Comparison of ENCODE assay signal across 1 cellular context in the genomic region with DNA sequence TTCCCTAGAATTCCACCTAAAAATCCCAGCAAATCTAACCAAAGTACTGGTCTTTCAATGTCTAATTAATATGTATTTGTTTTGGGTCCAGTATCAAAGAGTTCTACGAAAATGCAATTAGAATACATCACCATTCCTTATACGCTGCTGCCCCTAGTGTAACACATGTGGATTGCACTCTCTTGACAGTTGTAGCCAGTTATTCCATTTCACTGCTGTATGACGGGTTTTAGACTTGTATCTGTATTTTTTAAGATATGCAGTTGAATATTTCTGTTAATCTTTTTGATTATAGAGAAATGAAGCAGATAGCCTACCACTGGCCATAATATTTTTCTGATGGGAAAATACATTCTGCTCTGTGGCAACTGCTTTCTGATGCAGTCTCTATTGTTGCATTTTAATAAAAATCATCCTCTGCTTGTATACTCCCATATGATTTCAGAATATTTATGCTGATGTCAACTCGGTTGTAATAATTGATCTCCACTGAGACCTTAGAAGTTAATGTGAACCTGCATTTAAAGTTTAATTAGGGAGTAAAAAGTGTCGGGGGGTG.
TF ChIP-seq lines count a peak whose summit lies in the region.

No MANE protein-coding gene starts in this region.

TF ChIP-seq in GM12878, 131 proteins besides CTCF, POLR2A, EP300 and RAD21:
- TF ChIP-seq SMC3 (IDR thresholded peaks at IDR 0.05; ENCODE audit: borderline replicate concordance, low read length): peak; percentile 63
- TF ChIP-seq, protein P1, sequence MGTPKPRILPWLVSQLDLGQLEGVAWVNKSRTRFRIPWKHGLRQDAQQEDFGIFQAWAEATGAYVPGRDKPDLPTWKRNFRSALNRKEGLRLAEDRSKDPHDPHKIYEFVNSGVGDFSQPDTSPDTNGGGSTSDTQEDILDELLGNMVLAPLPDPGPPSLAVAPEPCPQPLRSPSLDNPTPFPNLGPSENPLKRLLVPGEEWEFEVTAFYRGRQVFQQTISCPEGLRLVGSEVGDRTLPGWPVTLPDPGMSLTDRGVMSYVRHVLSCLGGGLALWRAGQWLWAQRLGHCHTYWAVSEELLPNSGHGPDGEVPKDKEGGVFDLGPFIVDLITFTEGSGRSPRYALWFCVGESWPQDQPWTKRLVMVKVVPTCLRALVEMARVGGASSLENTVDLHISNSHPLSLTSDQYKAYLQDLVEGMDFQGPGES (IDR thresholded peaks at IDR 0.05): no peak
